17 cellular contexts compared by ENCODE assay signal in the genomic region with DNA sequence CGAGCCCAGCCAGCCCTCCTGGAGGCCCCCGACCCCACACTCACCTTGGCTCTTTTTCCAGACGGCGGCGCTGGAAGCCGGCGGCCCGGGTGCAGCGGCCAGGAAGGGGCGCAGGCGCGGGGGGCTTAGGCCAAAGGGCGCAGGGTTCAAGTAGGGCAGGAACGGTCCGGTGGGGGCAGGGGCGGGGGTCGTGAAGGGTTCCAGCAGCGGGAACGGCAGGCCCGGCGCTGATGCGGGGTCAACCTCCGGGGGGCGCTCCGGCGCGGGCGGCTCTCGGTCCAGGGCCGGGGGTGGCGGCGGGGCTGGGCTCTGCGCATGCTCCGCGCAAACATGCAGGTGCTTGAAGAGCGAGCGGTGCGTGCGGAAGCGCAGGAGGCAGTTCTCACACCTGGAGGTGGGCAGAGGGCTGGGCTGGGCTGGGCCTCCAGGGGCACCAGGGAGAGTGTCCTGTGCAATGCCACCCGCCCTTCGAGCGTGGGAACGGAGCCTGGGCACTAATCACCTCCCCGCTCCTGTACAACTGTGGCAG. TPM values are rescaled to one million over a fixed set of nuclear protein-coding genes. Genes with fewer than 3 reads are reported as not detected.
A peak's percentile ranks its signal among the peaks of the same experiment; 100 is the strongest.
DNase-seq lines count a peak whose midpoint lies in the region; ATAC-seq, FAIRE-seq and TF ChIP-seq lines count a peak whose summit lies in the region.
"Had no signal": no experiment of that assay in that cellular context is flagged by ENCODE, and none has a peak within 500 bp of the region (broad histone marks: within the 10 kb centered on the region; RNA-seq: fewer than 3 reads in every experiment).

No MANE protein-coding gene starts in this region.

- POLR2A ChIA-PET in HEK293 (lab: Yijun Ruan, JAX) (interaction anchor here (0.8 kb wide), 1 partner anchor 15 kb away, joined by 4 read pairs; no protein-coding TSS in a partner anchor), H1 (lab: Charles Lee; ENCODE audit: partially characterized antibody) (interaction anchor here (0.6 to 3.4 kb wide), 6 partner anchors 7 to 138 kb away, joined by 3 to 21 read pairs (median 3); no protein-coding TSS in a partner anchor)
- POLR2A ChIA-PET in naive thymus-derived CD4-positive, alpha-beta T cell (lab: Charles Lee): interaction anchor here (13.9 kb wide), 1 partner anchor 61 kb away, joined by 566 read pairs; the partner anchor contains the start of gene MYO1F

- H4K5ac ChIP-seq in H1 (ENCODE audit: insufficient read length, low read depth, low read length): no peak overlapping the region

- H3F3A ChIP-seq in DOHH2 (ENCODE audit: control insufficient read depth, insufficient read depth): no peaks in the 10 kb centered on the region

- H4K8ac ChIP-seq in H1 (ENCODE audit: extremely low read depth, insufficient read depth, low read length): peak overlapping the region; percentile 22; the same call in 1 of the 2 replicates

- H3K18ac ChIP-seq in H1 (ENCODE audit: extremely low read depth, low read length): no peak overlapping the region; the same call in none of the 2 replicates

- H3K9me3 ChIP-seq in DOHH2 (ENCODE audit: control insufficient read depth, insufficient read depth, low read length) (no peaks in the 10 kb centered on the region), HEK293 (ENCODE audit: control insufficient read depth, insufficient read depth, low read depth, low read length) (no peaks in the 10 kb centered on the region), H1 (ENCODE audit: insufficient read depth in 2 of 2, low read depth in 1 of 2, low read length in 1 of 2) (no peaks in the 10 kb centered on the region)
- no peaks in the 10 kb centered on the region for H3K9me3 ChIP-seq in naive thymus-derived CD4-positive, alpha-beta T cell (ENCODE audit: control insufficient read depth in 2 of 3, low read length in 3 of 3)
- H3K9me3 ChIP-seq: adrenal gland, psoas muscle had no signal

- no peak overlapping the region for H3K23ac ChIP-seq in H1 (ENCODE audit: insufficient read length)

- peaks cover 0 to 16% (median 0%) of the 10 kb centered on the region in 5 donors for H3K36me3 Mint-ChIP-seq in naive thymus-derived CD4-positive, alpha-beta T cell
- H3K36me3 Mint-ChIP-seq in stimulated activated naive B cell treated with anti-CD40 and anti-IgM and Interleukin-4, amounts not matched to agents 10 μg/mL and 1 μg/mL and 100 μg/mL, for 72 hours: peaks cover 14 to 16% of the 10 kb centered on the region in 2 donors
- H3K36me3 Mint-ChIP-seq: natural killer cell had no signal

- peak in 1 of 2 experiments; percentile 79 for DNase-seq in H1 (ENCODE audit: low read depth in 1 of 2, low spot score in 2 of 2)
- no peak for DNase-seq in naive thymus-derived CD4-positive, alpha-beta T cell
- DNase-seq in GM19239 (ENCODE audit: insufficient read length, low spot score): no peak
- no peak for DNase-seq in sciatic nerve (ENCODE audit: low spot score)
- DNase-seq in HuH-7.5 (ENCODE audit: low spot score): no peak
- no peak for DNase-seq in stimulated activated naive B cell treated with anti-CD40 and anti-IgM and Interleukin-4, amounts not matched to agents 10 μg/mL and 1 μg/mL and 100 μg/mL, for 72 hours
- DNase-seq: activated T-cell treated with anti-CD3 and anti-CD28 coated beads, Interleukin-2, amount 50 U/mL, for 4 hours; adrenal gland; AML-193; effector memory CD8-positive, alpha-beta T cell; GDM1; natural killer cell; psoas muscle had no signal

- H4K91ac ChIP-seq in H1 (replicated peaks; ENCODE audit: insufficient read length, low read length): no peak overlapping the region

- no peak for ATAC-seq in naive thymus-derived CD4-positive, alpha-beta T cell
- ATAC-seq in sciatic nerve: no peak
- no peak for ATAC-seq in stimulated activated naive B cell treated with anti-CD40 and anti-IgM and Interleukin-4, amounts not matched to agents 10 μg/mL and 1 μg/mL and 100 μg/mL, for 72 hours (replicated peaks)
- ATAC-seq: activated T-cell treated with anti-CD3 and anti-CD28 coated beads, Interleukin-2, amount 50 U/mL, for 4 hours; effector memory CD8-positive, alpha-beta T cell; natural killer cell; psoas muscle had no signal

- H2BK5ac ChIP-seq in H1 (ENCODE audit: low read depth, low read length): peak overlapping the region; percentile 66; the same call in 1 of the 2 replicates

- H2BK12ac ChIP-seq in H1 (ENCODE audit: low read depth, low read length): no peak overlapping the region

- intact Hi-C loops in naive thymus-derived CD4-positive, alpha-beta T cell (cut with micrococcal nuclease): loop anchor here in 1 of 2 donors (10.0 kb wide), 1 partner anchor 1593 kb away; the partner anchor contains the start of genes ANGPTL6 and PPAN
- intact Hi-C loops in sciatic nerve (cut with DNase I): no loop called here

- no peak overlapping the region for H2AFZ ChIP-seq in H1 (ENCODE audit: low read length)

- TF ChIP-seq CTCF in DOHH2 (IDR thresholded peaks at IDR 0.05; ENCODE audit: low read depth, low read length, poor library complexity, severe bottlenecking) (peak; percentile 34), HEK293 (tag by site-specific recombination; IDR thresholded peaks at IDR 0.05) (no peak), H1 (IDR thresholded peaks at IDR 0.05; ENCODE audit: control extremely low read depth in 1 of 3, insufficient read depth in 1 of 3, low read depth in 1 of 3, low read length in 3 of 3) (peak in 1 of 3 experiments; percentile 12; a peak in 1 of 4 replicates)

- TF ChIP-seq POLR2A in H1 (IDR thresholded peaks at IDR 0.05; ENCODE audit: control extremely low read depth in 1 of 2, low read depth in 2 of 2, low read length in 2 of 2): no peak

- H2BK15ac ChIP-seq in H1 (ENCODE audit: low read length): no peak overlapping the region

- 94% methylated on average over 18 of the region's 45 CpGs; no CpG with 5 or more reads in 1 of the 2 experiments for WGBS in H1 (ENCODE audit: extremely low coverage in 1 of 2, insufficient coverage in 1 of 2, insufficient read length in 1 of 2, insufficient replicate concordance in 2 of 2, low coverage in 1 of 2, low lambda C conversion rate in 2 of 2, missing lambda C conversion rate in 1 of 2), 2 experiments

- no peaks in the 10 kb centered on the region for H3K9me2 ChIP-seq in DOHH2 (replicated peaks; ENCODE audit: control insufficient read depth, low read length)

- H2BK20ac ChIP-seq in H1 (ENCODE audit: low read length): no peak overlapping the region

- peaks cover 21 to 43% (median 31%) of the 10 kb centered on the region in 7 donors for H3K4me1 Mint-ChIP-seq in naive thymus-derived CD4-positive, alpha-beta T cell
- peaks cover 16 to 25% of the 10 kb centered on the region in 2 donors for H3K4me1 Mint-ChIP-seq in stimulated activated naive B cell treated with anti-CD40 and anti-IgM and Interleukin-4, amounts not matched to agents 10 μg/mL and 1 μg/mL and 100 μg/mL, for 72 hours

- no peak overlapping the region for H2BK120ac ChIP-seq in H1 (replicated peaks; ENCODE audit: low read depth, low read length)

- H3K79me1 ChIP-seq in H1 (ENCODE audit: low read depth, low read length): peaks cover 3% of the 10 kb centered on the region; the same call in 1 of the 2 replicates

- H3K27ac Mint-ChIP-seq in naive thymus-derived CD4-positive, alpha-beta T cell: peak overlapping the region in 3 of 9 donors; percentile 54 to 82 (median 64)
- no peak overlapping the region for H3K27ac Mint-ChIP-seq in stimulated activated naive B cell treated with anti-CD40 and anti-IgM and Interleukin-4, amounts not matched to agents 10 μg/mL and 1 μg/mL and 100 μg/mL, for 72 hours
- H3K27ac Mint-ChIP-seq: effector memory CD8-positive, alpha-beta T cell; natural killer cell had no signal

- H3K4me2 ChIP-seq in DOHH2 (ENCODE audit: low read length): no peak overlapping the region
- H3K4me2 ChIP-seq in H1 (ENCODE audit: insufficient read depth in 1 of 2, low read depth in 2 of 2, low read length in 2 of 2): peak overlapping the region in 1 of 2 experiments; percentile 43; a peak in 2 of 4 replicates

- H3K9me3 Mint-ChIP-seq in naive thymus-derived CD4-positive, alpha-beta T cell: peaks cover 0 to 2% (median 0%) of the 10 kb centered on the region in 11 donors
- H3K9me3 Mint-ChIP-seq in stimulated activated naive B cell treated with anti-CD40 and anti-IgM and Interleukin-4, amounts not matched to agents 10 μg/mL and 1 μg/mL and 100 μg/mL, for 72 hours: no peaks in the 10 kb centered on the region
- H3K9me3 Mint-ChIP-seq: activated T-cell treated with anti-CD3 and anti-CD28 coated beads, Interleukin-2, amount 50 U/mL, for 4 hours; central memory CD8-positive, alpha-beta T cell; effector memory CD8-positive, alpha-beta T cell; natural killer cell had no signal

- no peak for TF ChIP-seq EP300 in H1 (IDR thresholded peaks at IDR 0.05; ENCODE audit: borderline replicate concordance in 1 of 2, low read depth in 2 of 2, low read length in 2 of 2)

- no peak overlapping the region for H3K4me3 ChIP-seq in DOHH2 (ENCODE audit: low read length)
- H3K4me3 ChIP-seq in HEK293 (ENCODE audit: low read depth, low read length): no peak overlapping the region
- peak overlapping the region in 1 of 4 experiments; percentile 26; a peak in 1 of 8 replicates for H3K4me3 ChIP-seq in H1 (ENCODE audit: extremely low read depth in 1 of 4, insufficient read depth in 2 of 4, low read depth in 3 of 4, low read length in 4 of 4)
- no peak overlapping the region for H3K4me3 ChIP-seq in naive thymus-derived CD4-positive, alpha-beta T cell (ENCODE audit: low read length)
- H3K4me3 ChIP-seq: adrenal gland had no signal

- H3K4me1 ChIP-seq in DOHH2 (ENCODE audit: control insufficient read depth, low read length): peaks cover 21% of the 10 kb centered on the region
- peaks cover 7% of the 10 kb centered on the region; the same call in 1 of the 2 replicates for H3K4me1 ChIP-seq in HEK293 (ENCODE audit: control insufficient read depth, insufficient read depth, low read length)
- H3K4me1 ChIP-seq in H1 (replicated peaks in 1 of 4; ENCODE audit: control insufficient read depth in 3 of 4, insufficient read depth in 4 of 4, low read length in 3 of 4): peaks cover 0 to 14% (median 8%) of the 10 kb centered on the region in 4 experiments; a peak in 6 of 7 replicates
- peaks cover 34 to 42% of the 10 kb centered on the region in 2 donors for H3K4me1 ChIP-seq in naive thymus-derived CD4-positive, alpha-beta T cell (ENCODE audit: control insufficient read depth in 2 of 2, insufficient read depth in 2 of 2, low read length in 2 of 2)

- no peak for TF ChIP-seq RAD21 in H1 (IDR thresholded peaks at IDR 0.05 in 1 of 2, conservative IDR thresholded peaks at IDR 0.05 in 1 of 2; ENCODE audit: low read depth in 2 of 2, low read length in 2 of 2)

- CTCF ChIA-PET in HEK293 (lab: Yijun Ruan, JAX): no interaction called here
- CTCF ChIA-PET in H1 (lab: Charles Lee; ENCODE audit: partially characterized antibody): interaction anchor here (1.5 kb wide), 1 partner anchor 11 kb away, joined by 4 read pairs; no protein-coding TSS in a partner anchor
- CTCF ChIA-PET in naive thymus-derived CD4-positive, alpha-beta T cell (lab: Charles Lee): interaction anchor here (0.6 to 8.3 kb wide), 2 partner anchors 63 to 67 kb away, joined by 4 to 147 read pairs; partner anchors contain the start of gene MYO1F

- H3K27ac ChIP-seq in DOHH2 (ENCODE audit: low read depth, low read length) (no peak overlapping the region), HEK293 (ENCODE audit: extremely low read depth, low read depth, low read length) (no peak overlapping the region), H1 (ENCODE audit: low read depth, low read length) (no peak overlapping the region)
- peak overlapping the region; percentile 9 for H3K27ac ChIP-seq in naive thymus-derived CD4-positive, alpha-beta T cell (ENCODE audit: low read depth, low read length)
- H3K27ac ChIP-seq: adrenal gland had no signal

- no peak overlapping the region for H3K56ac ChIP-seq in H1 (replicated peaks; ENCODE audit: insufficient read length, low read depth, low read length)

- no peak overlapping the region for H3K9ac ChIP-seq in H1 (replicated peaks in 1 of 4; ENCODE audit: extremely low read depth in 1 of 4, low read depth in 3 of 4, low read length in 3 of 4)

- H3K79me2 ChIP-seq in DOHH2 (ENCODE audit: control insufficient read depth, low read length) (peaks cover 12% of the 10 kb centered on the region), H1 (ENCODE audit: control insufficient read depth in 1 of 2, insufficient read depth in 2 of 2, low read length in 2 of 2) (no peaks in the 10 kb centered on the region)

- FAIRE-seq in H1 (lab: Jason Lieb, UNC) (no peak), GM19239 (lab: Jason Lieb, UNC) (no peak)

- H3K36me3 ChIP-seq in DOHH2 (ENCODE audit: control insufficient read depth, low read length) (no peaks in the 10 kb centered on the region; the same call in 1 of the 2 replicates), HEK293 (ENCODE audit: control insufficient read depth in 2 of 2, insufficient read depth in 1 of 2, low read length in 2 of 2) (peaks cover 0 to 12% of the 10 kb centered on the region in 2 experiments; a peak in 1 of 3 replicates), H1 (ENCODE audit: control insufficient read depth in 2 of 4, insufficient read depth in 4 of 4, low read length in 3 of 4) (peaks cover 0 to 9% (median 0%) of the 10 kb centered on the region in 4 experiments; a peak in 2 of 8 replicates)
- H3K36me3 ChIP-seq in naive thymus-derived CD4-positive, alpha-beta T cell (ENCODE audit: control insufficient read depth in 2 of 3, insufficient read depth in 3 of 3, low read length in 3 of 3): peaks cover 0 to 25% (median 0%) of the 10 kb centered on the region in 3 experiments

- H3K4me3 Mint-ChIP-seq in naive thymus-derived CD4-positive, alpha-beta T cell: no peak overlapping the region
- H3K4me3 Mint-ChIP-seq in stimulated activated naive B cell treated with anti-CD40 and anti-IgM and Interleukin-4, amounts not matched to agents 10 μg/mL and 1 μg/mL and 100 μg/mL, for 72 hours: no peak overlapping the region
- H3K4me3 Mint-ChIP-seq: activated T-cell treated with anti-CD3 and anti-CD28 coated beads, Interleukin-2, amount 50 U/mL, for 4 hours; natural killer cell had no signal

- H3K23me2 ChIP-seq in H1 (ENCODE audit: low read depth, low read length): peaks cover 4% of the 10 kb centered on the region; the same call in 1 of the 2 replicates

- no peak overlapping the region for H3K4ac ChIP-seq in H1 (replicated peaks; ENCODE audit: insufficient read length, low read depth, low read length)

- no peak overlapping the region for H3K14ac ChIP-seq in H1 (ENCODE audit: insufficient read length)

- H2AK5ac ChIP-seq in H1 (ENCODE audit: low read depth, low read length): peak overlapping the region; percentile 39; the same call in 1 of the 2 replicates

- no peaks in the 10 kb centered on the region for H3K27me3 Mint-ChIP-seq in naive thymus-derived CD4-positive, alpha-beta T cell
- H3K27me3 Mint-ChIP-seq in stimulated activated naive B cell treated with anti-CD40 and anti-IgM and Interleukin-4, amounts not matched to agents 10 μg/mL and 1 μg/mL and 100 μg/mL, for 72 hours: no peaks in the 10 kb centered on the region
- H3K27me3 Mint-ChIP-seq: central memory CD8-positive, alpha-beta T cell; effector memory CD8-positive, alpha-beta T cell had no signal

- H4K20me1 ChIP-seq in DOHH2 (ENCODE audit: control insufficient read depth, insufficient read depth, low read depth, low read length) (no peaks in the 10 kb centered on the region), H1 (replicated peaks in 1 of 2; ENCODE audit: control insufficient read depth in 1 of 2, insufficient read depth in 2 of 2, low read length in 2 of 2) (no peaks in the 10 kb centered on the region)

- no peaks in the 10 kb centered on the region for H3K27me3 ChIP-seq in DOHH2 (ENCODE audit: control insufficient read depth, low read length)
- no peaks in the 10 kb centered on the region for H3K27me3 ChIP-seq in H1 (replicated peaks in 1 of 4; ENCODE audit: control insufficient read depth in 3 of 4, extremely low read depth in 1 of 4, insufficient read depth in 3 of 4, low read length in 3 of 4)
- no peaks in the 10 kb centered on the region for H3K27me3 ChIP-seq in naive thymus-derived CD4-positive, alpha-beta T cell (ENCODE audit: control insufficient read depth in 2 of 2, insufficient read depth in 2 of 2, low read length in 2 of 2)
- H3K27me3 ChIP-seq: adrenal gland had no signal

RNA-seq across cellular contexts. Expression of gene ZNF414, which starts 2.3 kb away (rescaled TPM):
- 23.6 and 26.8 TPM in 2 replicates for total RNA-seq in H1 (2021; fragmentation: NEBNext Ultra II Directional; extraction: Animal tissue kit (Norgen Biotek cat#: 25700))
- polyA plus RNA-seq in H1 (2011; rRNA removed): 9.7 and 21.4 TPM in 2 replicates
- polyA plus RNA-seq in H1 (2011; cell fraction: cytosol; rRNA removed): 8.3 TPM
- 27.5 TPM for polyA plus RNA-seq in H1 (2011; cell fraction: nucleus; rRNA removed)
- polyA plus RNA-seq in H1 (2012, experiment 1 of 2): 9.8 to 38.9 TPM (median 29.3 TPM) in 4 replicates
- polyA plus RNA-seq in H1 (2012, experiment 2 of 2): 39.1 TPM
- polyA plus RNA-seq in H1 (2013, experiment 1 of 2): 25.1 TPM
- polyA plus RNA-seq in H1 (2013, experiment 2 of 2): 24.7 TPM
- polyA minus RNA-seq in H1 (2011; rRNA and poly(A)+ RNA removed): 3.3 and 5.1 TPM in 2 replicates
- 21.7 TPM for polyA minus RNA-seq in H1 (2011; cell fraction: cytosol; rRNA and poly(A)+ RNA removed)
- 17.1 TPM for polyA minus RNA-seq in H1 (2011; cell fraction: nucleus; rRNA and poly(A)+ RNA removed)
- total RNA-seq in naive thymus-derived CD4-positive, alpha-beta T cell: 10 to 100 TPM; 36.0 to 69.2 (median 60.8) TPM
- 10 to 100 TPM; 20.2 to 25.4 TPM for polyA plus RNA-seq in naive thymus-derived CD4-positive, alpha-beta T cell
- total RNA-seq in sciatic nerve: 22.2 TPM

RNA-seq across cellular contexts. Expression of gene PRAM1, which starts 9.2 kb away (rescaled TPM):
- 0.23 and 0.43 TPM in 2 replicates for total RNA-seq in H1 (2021; fragmentation: NEBNext Ultra II Directional; extraction: Animal tissue kit (Norgen Biotek cat#: 25700))
- polyA plus RNA-seq in H1 (2011; rRNA removed): 0.06 and 0.17 TPM in 2 replicates
- 0.21 TPM for polyA plus RNA-seq in H1 (2011; cell fraction: cytosol; rRNA removed)
- polyA plus RNA-seq in H1 (2011; cell fraction: nucleus; rRNA removed): 0.83 TPM
- polyA plus RNA-seq in H1 (2012, experiment 1 of 2): 0.21 to 0.47 TPM (median 0.39 TPM) in 4 replicates
- not detected for polyA plus RNA-seq in H1 (2012, experiment 2 of 2)
- polyA plus RNA-seq in H1 (2013, experiment 1 of 2): 0.24 TPM
- 0.31 TPM for polyA plus RNA-seq in H1 (2013, experiment 2 of 2)
- not detected in 2 replicates for polyA minus RNA-seq in H1 (2011; rRNA and poly(A)+ RNA removed)
- not detected for polyA minus RNA-seq in H1 (2011; cell fraction: cytosol; rRNA and poly(A)+ RNA removed)
- not detected for polyA minus RNA-seq in H1 (2011; cell fraction: nucleus; rRNA and poly(A)+ RNA removed)
- 10 to 100 TPM in 2 of 5 experiments, 1 to 10 TPM in 3; 1.1 to 82.8 (median 3.9) TPM for total RNA-seq in naive thymus-derived CD4-positive, alpha-beta T cell
- polyA plus RNA-seq in naive thymus-derived CD4-positive, alpha-beta T cell: under 1 TPM; 0.12 to 0.34 TPM
- total RNA-seq in sciatic nerve: 8.8 TPM
- total RNA-seq: Calu3 had no signal
